1 cellular context compared by ENCODE assay signal in genomic region chr17:4949321-4950074, GRCh38.
TF ChIP-seq lines count a peak whose summit lies in the region.

No MANE protein-coding gene starts in this region.

TF ChIP-seq in GM12878, 131 proteins besides CTCF, POLR2A, EP300 and RAD21 (continues in another document):
- TF ChIP-seq BCL3 (IDR thresholded peaks at IDR 0.05; ENCODE audit: borderline replicate concordance, insufficient read depth, low read depth, low read length, poor library complexity, severe bottlenecking), result peak; percentile 77
- TF ChIP-seq E2F4 (IDR thresholded peaks at IDR 0.05; ENCODE audit: low read depth, low read length), result no peak
- TF ChIP-seq IKZF2 (IDR thresholded peaks at IDR 0.05), result 0 out of 4 replicates have a peak, but pooled peaks of 1 of the 2 experiments have one; percentile 15
- TF ChIP-seq RELB (IDR thresholded peaks at IDR 0.05; ENCODE audit: low read depth), result no peak
- peak; percentile 23; the same call in 1 of the 2 replicates for TF ChIP-seq NR2C1 (IDR thresholded peaks at IDR 0.05)
- TF ChIP-seq NR2C2 (IDR thresholded peaks at IDR 0.05; ENCODE audit: borderline replicate concordance, control insufficient read depth, insufficient read length, low read depth), result no peak
- TF ChIP-seq BHLHE40 (IDR thresholded peaks at IDR 0.05; ENCODE audit: borderline replicate concordance in 1 of 2, low read depth in 2 of 2, low read length in 1 of 2), result peak; percentile 41 to 88; a peak in 3 of 4 replicates
- TF ChIP-seq BCL11A (IDR thresholded peaks at IDR 0.05; ENCODE audit: low read depth, low read length), result no peak
- TF ChIP-seq E4F1 (IDR thresholded peaks at IDR 0.05; ENCODE audit: borderline replicate concordance, partially characterized antibody), result no peak
- no peak for TF ChIP-seq PRDM15 (CRISPR knock-in tag; IDR thresholded peaks at IDR 0.05)
- no peak for TF ChIP-seq RAD51 (IDR thresholded peaks at IDR 0.05)
- TF ChIP-seq SMARCA5 (IDR thresholded peaks at IDR 0.05), result no peak
- TF ChIP-seq EGR1 (IDR thresholded peaks at IDR 0.05; ENCODE audit: borderline replicate concordance in 1 of 2, low read depth in 2 of 2, low read length in 2 of 2), result 0 out of 3 replicates have a peak, but pooled peaks of 1 of the 2 experiments have one; percentile 19
- no peak for TF ChIP-seq SREBF1 (IDR thresholded peaks at IDR 0.05; ENCODE audit: low read length)
- TF ChIP-seq GABPA (IDR thresholded peaks at IDR 0.05; ENCODE audit: low read depth), result no peak
- TF ChIP-seq FOXM1 (IDR thresholded peaks at IDR 0.05; ENCODE audit: low read depth, low read length), result no peak
- no peak for TF ChIP-seq CHD4 (IDR thresholded peaks at IDR 0.05)
- no peak for TF ChIP-seq ZNF592 (IDR thresholded peaks at IDR 0.05)
- 0 out of 4 replicates have a peak, but pooled peaks of 1 of the 2 experiments have one; percentile 28 for TF ChIP-seq ETV6 (conservative IDR thresholded peaks at IDR 0.05 in 1 of 2, IDR thresholded peaks at IDR 0.05 in 1 of 2; ENCODE audit: borderline replicate concordance in 1 of 2, low read depth in 1 of 2)
- TF ChIP-seq ASH2L (IDR thresholded peaks at IDR 0.05; ENCODE audit: borderline replicate concordance, low read depth), result no peak
- TF ChIP-seq KAT2A (conservative IDR thresholded peaks at IDR 0.05; ENCODE audit: control insufficient read depth, low read depth, low read length), result no peak
- TF ChIP-seq CBX3 (IDR thresholded peaks at IDR 0.05; ENCODE audit: borderline replicate concordance, low read depth), result no peak
- TF ChIP-seq DPF2 (IDR thresholded peaks at IDR 0.05), result peak; percentile 62; the same call in 1 of the 2 replicates
- no peak for TF ChIP-seq PML (IDR thresholded peaks at IDR 0.05; ENCODE audit: low read length)
- TF ChIP-seq POLR2AphosphoS5 (IDR thresholded peaks at IDR 0.05; ENCODE audit: low read length), result peak; percentile 5; the same call in 1 of the 2 replicates
- no peak; the same call in none of the 2 replicates for TF ChIP-seq MAX (IDR thresholded peaks at IDR 0.05; ENCODE audit: low read depth, low read length)
- TF ChIP-seq HDAC6 (IDR thresholded peaks at IDR 0.05; ENCODE audit: unreplicated experiment), result no peak
- no peak; the same call in 1 of the 2 replicates for TF ChIP-seq GATAD2B (conservative IDR thresholded peaks at IDR 0.05; ENCODE audit: low read depth)
- no peak for TF ChIP-seq IRF4 (IDR thresholded peaks at IDR 0.05; ENCODE audit: low read depth, low read length)
- TF ChIP-seq ATF3 (IDR thresholded peaks at IDR 0.05; ENCODE audit: borderline replicate concordance, extremely low read depth, low read depth, low read length), result no peak
- no peak for TF ChIP-seq BMI1 (IDR thresholded peaks at IDR 0.05; ENCODE audit: borderline replicate concordance)
- TF ChIP-seq WRNIP1 (IDR thresholded peaks at IDR 0.05; ENCODE audit: borderline replicate concordance, low read depth, low read length), result no peak
- peak; percentile 37; the same call in 1 of the 2 replicates for TF ChIP-seq EED (IDR thresholded peaks at IDR 0.05; ENCODE audit: low read depth)
- TF ChIP-seq ELK1 (IDR thresholded peaks at IDR 0.05; ENCODE audit: low read depth, low read length), result 0 out of 2 replicates have a peak, but pooled peaks have one; percentile 37
- TF ChIP-seq HSF1 (IDR thresholded peaks at IDR 0.05; ENCODE audit: low read depth, low read length), result 0 out of 2 replicates have a peak, but pooled peaks have one; percentile 36
- TF ChIP-seq RCOR1 (conservative IDR thresholded peaks at IDR 0.05; ENCODE audit: low read depth, low read length), result peak; percentile 78; the same call in 1 of the 2 replicates
- peak; percentile 11 for TF ChIP-seq HCFC1 (IDR thresholded peaks at IDR 0.05; ENCODE audit: low read length)
- TF ChIP-seq SIN3A (IDR thresholded peaks at IDR 0.05; ENCODE audit: low read depth, low read length), result no peak
- TF ChIP-seq PAX5 (IDR thresholded peaks at IDR 0.05; ENCODE audit: borderline replicate concordance, low read depth, low read length), result 0 out of 2 replicates have a peak, but pooled peaks have one; percentile 0
